Comparison of ENCODE assay signal across 1 cellular context in the genomic region with DNA sequence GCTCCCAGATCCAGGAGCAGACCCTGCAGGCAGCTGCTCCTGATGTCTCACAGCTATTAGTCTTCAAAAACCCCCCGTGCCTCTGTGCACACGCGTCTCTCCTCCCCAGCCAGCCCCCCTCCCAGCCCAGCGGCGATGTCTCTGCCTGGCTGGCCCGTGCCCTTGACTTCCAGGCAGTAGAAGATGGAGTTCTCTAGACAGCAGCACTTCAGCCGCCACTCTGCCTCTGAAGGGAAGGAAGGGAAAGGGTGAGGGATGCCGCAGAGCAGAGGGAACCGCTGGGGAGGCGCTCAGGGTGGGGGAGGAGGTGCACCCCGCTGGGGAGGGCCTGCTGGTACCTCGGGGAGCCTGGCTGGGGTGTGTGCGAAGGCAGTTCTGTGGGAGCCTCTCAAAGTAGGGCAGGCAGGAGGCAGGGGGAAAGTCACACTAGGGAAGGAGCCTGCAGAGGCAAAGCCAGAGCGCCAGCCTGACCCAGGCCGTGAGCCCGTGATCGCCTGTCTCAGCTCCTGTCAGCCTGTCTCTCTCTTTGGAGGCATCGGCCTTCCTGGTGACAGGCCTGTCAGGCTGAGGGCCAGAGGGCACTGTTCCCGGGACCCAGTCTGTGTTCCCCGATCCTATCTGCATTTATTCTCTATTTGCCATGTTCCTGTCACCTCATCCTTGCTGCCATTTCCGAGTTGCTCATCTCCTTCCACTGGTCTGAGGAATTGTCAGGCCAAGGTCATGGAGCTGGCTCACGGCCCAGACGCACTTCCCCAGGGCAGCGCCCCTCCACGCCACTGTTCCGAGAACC.
TF ChIP-seq lines count a peak whose summit lies in the region.

No MANE protein-coding gene starts in this region.

TF ChIP-seq in GM23338, 12 proteins besides CTCF, POLR2A, EP300 and RAD21 (continued from another document):
- TF ChIP-seq, protein P1, sequence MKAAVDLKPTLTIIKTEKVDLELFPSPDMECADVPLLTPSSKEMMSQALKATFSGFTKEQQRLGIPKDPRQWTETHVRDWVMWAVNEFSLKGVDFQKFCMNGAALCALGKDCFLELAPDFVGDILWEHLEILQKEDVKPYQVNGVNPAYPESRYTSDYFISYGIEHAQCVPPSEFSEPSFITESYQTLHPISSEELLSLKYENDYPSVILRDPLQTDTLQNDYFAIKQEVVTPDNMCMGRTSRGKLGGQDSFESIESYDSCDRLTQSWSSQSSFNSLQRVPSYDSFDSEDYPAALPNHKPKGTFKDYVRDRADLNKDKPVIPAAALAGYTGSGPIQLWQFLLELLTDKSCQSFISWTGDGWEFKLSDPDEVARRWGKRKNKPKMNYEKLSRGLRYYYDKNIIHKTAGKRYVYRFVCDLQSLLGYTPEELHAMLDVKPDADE (IDR thresholded peaks at IDR 0.05), result no peak
